ENCODE assay signal across 1 cellular context in the genomic region with DNA sequence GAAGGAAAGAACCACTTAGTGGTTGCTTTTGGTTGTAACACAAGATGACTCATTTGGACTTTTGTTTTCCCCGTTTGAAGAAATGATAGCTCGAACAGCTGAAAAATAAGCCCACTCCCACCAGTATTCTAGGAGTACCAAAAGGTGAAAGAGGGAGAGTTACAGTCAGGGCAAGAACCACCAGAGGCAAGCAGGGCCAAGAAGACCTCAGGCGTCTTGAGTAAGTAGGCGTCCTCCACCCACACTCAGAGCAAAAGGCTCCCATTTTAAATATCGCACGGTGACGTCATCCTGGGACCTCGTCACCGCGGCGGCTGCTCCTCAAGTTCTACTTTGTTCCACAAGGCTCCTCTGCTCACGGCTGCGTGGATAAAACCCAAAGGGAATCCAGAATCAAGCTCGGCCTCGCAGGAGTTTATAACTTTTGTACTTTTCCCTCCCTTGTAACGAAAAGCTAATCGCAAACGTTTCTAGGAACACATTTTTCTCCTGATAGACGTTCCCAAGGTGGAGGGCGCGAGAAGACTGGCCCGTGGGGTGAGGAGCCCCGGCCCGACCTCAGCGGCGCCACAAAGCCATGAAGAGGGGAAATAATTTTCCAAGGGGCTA.
TF ChIP-seq lines count a peak whose summit lies in the region.

No MANE protein-coding gene starts in this region.

TF ChIP-seq in K562, 482 proteins besides CTCF, POLR2A, EP300 and RAD21 (continued from another document and continues in another):
- TF ChIP-seq, protein P1, sequence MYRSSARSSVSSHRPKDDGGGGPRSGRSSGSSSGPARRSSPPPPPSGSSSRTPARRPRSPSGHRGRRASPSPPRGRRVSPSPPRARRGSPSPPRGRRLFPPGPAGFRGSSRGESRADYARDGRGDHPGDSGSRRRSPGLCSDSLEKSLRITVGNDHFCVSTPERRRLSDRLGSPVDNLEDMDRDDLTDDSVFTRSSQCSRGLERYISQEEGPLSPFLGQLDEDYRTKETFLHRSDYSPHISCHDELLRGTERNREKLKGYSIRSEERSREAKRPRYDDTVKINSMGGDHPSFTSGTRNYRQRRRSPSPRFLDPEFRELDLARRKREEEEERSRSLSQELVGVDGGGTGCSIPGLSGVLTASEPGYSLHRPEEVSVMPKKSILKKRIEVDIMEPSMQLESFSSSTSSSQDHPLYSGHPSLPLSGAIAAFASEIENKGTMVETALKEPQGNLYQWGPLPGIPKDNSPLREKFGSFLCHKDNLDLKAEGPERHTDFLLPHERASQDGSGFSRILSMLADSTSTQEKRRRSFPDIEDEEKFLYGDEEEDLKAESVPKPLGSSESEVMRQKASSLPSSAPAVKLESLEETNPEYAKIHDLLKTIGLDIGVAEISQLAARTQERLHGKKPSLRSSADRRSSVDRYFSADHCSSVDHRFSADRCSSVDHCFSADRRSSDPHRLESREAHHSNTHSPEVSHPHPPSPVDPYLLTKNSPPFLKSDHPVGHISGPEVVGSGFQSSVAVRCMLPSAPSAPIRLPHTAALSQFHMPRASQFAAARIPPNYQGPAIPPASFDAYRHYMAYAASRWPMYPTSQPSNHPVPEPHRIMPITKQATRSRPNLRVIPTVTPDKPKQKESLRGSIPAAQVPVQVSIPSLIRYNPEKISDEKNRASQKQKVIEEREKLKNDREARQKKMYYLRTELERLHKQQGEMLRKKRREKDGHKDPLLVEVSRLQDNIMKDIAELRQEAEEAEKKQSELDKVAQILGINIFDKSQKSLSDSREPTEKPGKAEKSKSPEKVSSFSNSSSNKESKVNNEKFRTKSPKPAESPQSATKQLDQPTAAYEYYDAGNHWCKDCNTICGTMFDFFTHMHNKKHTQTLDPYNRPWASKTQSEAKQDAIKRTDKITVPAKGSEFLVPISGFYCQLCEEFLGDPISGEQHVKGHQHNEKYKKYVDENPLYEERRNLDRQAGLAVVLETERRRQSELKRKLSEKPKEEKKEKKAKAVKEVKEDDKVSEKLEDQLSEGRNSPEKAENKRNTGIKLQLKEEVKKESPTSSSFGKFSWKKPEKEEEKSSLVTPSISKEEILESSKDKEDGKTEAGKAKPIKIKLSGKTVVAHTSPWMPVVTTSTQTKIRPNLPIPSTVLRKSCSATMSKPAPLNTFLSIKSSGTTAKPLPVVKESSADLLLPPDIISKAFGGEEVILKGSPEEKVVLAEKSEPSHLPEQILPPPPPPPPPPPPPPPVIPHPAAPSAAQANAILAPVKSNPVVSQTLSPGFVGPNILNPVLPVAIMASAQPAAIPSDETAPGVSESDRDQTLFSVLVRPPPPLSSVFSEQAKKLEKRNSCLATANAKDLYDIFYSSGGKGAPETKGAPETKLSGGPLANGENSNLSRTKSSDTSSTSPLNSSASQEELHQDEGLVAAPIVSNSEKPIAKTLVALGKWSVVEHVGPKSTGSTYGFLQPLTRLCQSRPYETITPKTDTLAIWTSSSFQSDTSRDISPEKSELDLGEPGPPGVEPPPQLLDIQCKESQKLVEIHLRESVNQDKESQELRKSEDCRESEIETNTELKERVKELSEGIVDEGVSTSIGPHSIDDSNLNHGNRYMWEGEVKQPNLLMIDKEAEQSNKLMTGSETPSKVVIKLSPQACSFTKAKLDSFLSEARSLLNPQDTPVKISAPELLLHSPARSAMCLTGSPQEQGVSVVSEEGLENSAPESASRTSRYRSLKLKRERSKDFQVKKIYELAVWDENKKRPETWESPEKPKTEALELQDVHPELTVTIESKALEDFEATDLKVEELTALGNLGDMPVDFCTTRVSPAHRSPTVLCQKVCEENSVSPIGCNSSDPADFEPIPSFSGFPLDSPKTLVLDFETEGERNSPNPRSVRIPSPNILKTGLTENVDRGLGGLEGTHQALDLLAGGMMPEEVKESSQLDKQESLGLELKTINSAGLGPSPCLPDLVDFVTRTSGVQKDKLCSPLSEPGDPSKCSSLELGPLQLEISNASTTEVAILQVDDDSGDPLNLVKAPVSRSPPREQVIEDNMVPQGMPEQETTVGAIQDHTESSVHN (IDR thresholded peaks at IDR 0.05; ENCODE audit: borderline replicate concordance in 1 of 2, low read depth in 1 of 2) = no peak
- TF ChIP-seq, protein P2, sequence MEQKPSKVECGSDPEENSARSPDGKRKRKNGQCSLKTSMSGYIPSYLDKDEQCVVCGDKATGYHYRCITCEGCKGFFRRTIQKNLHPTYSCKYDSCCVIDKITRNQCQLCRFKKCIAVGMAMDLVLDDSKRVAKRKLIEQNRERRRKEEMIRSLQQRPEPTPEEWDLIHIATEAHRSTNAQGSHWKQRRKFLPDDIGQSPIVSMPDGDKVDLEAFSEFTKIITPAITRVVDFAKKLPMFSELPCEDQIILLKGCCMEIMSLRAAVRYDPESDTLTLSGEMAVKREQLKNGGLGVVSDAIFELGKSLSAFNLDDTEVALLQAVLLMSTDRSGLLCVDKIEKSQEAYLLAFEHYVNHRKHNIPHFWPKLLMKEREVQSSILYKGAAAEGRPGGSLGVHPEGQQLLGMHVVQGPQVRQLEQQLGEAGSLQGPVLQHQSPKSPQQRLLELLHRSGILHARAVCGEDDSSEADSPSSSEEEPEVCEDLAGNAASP (IDR thresholded peaks at IDR 0.05) = no peak
- TF ChIP-seq, protein P3, sequence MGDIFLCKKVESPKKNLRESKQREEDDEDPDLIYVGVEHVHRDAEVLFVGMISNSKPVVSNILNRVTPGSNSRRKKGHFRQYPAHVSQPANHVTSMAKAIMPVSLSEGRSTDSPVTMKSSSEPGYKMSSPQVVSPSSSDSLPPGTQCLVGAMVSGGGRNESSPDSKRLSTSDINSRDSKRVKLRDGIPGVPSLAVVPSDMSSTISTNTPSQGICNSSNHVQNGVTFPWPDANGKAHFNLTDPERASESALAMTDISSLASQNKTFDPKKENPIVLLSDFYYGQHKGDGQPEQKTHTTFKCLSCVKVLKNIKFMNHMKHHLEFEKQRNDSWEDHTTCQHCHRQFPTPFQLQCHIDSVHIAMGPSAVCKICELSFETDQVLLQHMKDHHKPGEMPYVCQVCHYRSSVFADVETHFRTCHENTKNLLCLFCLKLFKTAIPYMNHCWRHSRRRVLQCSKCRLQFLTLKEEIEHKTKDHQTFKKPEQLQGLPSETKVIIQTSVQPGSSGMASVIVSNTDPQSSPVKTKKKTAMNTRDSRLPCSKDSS (IDR thresholded peaks at IDR 0.05; ENCODE audit: low read depth, partially characterized antibody) = no peak
- TF ChIP-seq, protein P4, sequence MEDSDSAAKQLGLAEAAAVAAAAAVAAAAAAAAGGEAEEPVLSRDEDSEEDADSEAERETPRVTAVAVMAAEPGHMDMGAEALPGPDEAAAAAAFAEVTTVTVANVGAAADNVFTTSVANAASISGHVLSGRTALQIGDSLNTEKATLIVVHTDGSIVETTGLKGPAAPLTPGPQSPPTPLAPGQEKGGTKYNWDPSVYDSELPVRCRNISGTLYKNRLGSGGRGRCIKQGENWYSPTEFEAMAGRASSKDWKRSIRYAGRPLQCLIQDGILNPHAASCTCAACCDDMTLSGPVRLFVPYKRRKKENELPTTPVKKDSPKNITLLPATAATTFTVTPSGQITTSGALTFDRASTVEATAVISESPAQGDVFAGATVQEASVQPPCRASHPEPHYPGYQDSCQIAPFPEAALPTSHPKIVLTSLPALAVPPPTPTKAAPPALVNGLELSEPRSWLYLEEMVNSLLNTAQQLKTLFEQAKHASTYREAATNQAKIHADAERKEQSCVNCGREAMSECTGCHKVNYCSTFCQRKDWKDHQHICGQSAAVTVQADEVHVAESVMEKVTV (CRISPR knock-in tag; IDR thresholded peaks at IDR 0.05) = no peak
- TF ChIP-seq GABPB2 (CRISPR knock-in tag; conservative IDR thresholded peaks at IDR 0.05) = no peak
- no peak for TF ChIP-seq NR2F6 (CRISPR knock-in tag; IDR thresholded peaks at IDR 0.05)
- TF ChIP-seq HDAC2 (IDR thresholded peaks at IDR 0.05) = no peak
- TF ChIP-seq, protein P5, sequence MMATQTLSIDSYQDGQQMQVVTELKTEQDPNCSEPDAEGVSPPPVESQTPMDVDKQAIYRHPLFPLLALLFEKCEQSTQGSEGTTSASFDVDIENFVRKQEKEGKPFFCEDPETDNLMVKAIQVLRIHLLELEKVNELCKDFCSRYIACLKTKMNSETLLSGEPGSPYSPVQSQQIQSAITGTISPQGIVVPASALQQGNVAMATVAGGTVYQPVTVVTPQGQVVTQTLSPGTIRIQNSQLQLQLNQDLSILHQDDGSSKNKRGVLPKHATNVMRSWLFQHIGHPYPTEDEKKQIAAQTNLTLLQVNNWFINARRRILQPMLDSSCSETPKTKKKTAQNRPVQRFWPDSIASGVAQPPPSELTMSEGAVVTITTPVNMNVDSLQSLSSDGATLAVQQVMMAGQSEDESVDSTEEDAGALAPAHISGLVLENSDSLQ (IDR thresholded peaks at IDR 0.05) = peak; percentile 18; the same call in 1 of the 2 replicates
- TF ChIP-seq, protein P6, sequence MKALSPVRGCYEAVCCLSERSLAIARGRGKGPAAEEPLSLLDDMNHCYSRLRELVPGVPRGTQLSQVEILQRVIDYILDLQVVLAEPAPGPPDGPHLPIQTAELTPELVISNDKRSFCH (CRISPR knock-in tag; IDR thresholded peaks at IDR 0.05) = no peak
- TF ChIP-seq, protein P6 (tag; IDR thresholded peaks at IDR 0.05) = no peak
- peak; percentile 80 for TF ChIP-seq TBP (optimal IDR thresholded peaks at IDR 0.05; ENCODE audit: low read depth, low read length)
- no peak for TF ChIP-seq XRCC3 (IDR thresholded peaks at IDR 0.05)
- peak; percentile 37; the same call in 1 of the 2 replicates for TF ChIP-seq PHF8 (IDR thresholded peaks at IDR 0.05; ENCODE audit: borderline replicate concordance, low read length)
- TF ChIP-seq GATAD2B (IDR thresholded peaks at IDR 0.05; ENCODE audit: borderline replicate concordance) = no peak
- TF ChIP-seq MEF2D (tag; conservative IDR thresholded peaks at IDR 0.05; ENCODE audit: low read depth) = no peak
- no peak for TF ChIP-seq CHD2 (IDR thresholded peaks at IDR 0.05; ENCODE audit: low read depth, low read length)
- no peak for TF ChIP-seq ZNF79 (CRISPR knock-in tag; IDR thresholded peaks at IDR 0.05; ENCODE audit: low read depth)
- no peak for TF ChIP-seq KAT8 (IDR thresholded peaks at IDR 0.05; ENCODE audit: low read depth)
- TF ChIP-seq NFIC (IDR thresholded peaks at IDR 0.05) = no peak
- no peak for TF ChIP-seq GATAD2A (IDR thresholded peaks at IDR 0.05)
- TF ChIP-seq NFIX (CRISPR knock-in tag; IDR thresholded peaks at IDR 0.05; ENCODE audit: low read depth) = no peak; the same call in 1 of the 2 replicates
- no peak for TF ChIP-seq MEF2A (IDR thresholded peaks at IDR 0.05; ENCODE audit: control insufficient read depth, low read depth, low read length)
- 0 out of 2 replicates have a peak, but pooled peaks have one; percentile 59 for TF ChIP-seq GTF2F1 (IDR thresholded peaks at IDR 0.05; ENCODE audit: low read depth, low read length)
- TF ChIP-seq SMARCA4 (IDR thresholded peaks at IDR 0.05) = peak; percentile 70; the same call in 1 of the 2 replicates
- TF ChIP-seq XRCC5 (IDR thresholded peaks at IDR 0.05; ENCODE audit: low read depth, low read length) = no peak
- TF ChIP-seq, protein P7, sequence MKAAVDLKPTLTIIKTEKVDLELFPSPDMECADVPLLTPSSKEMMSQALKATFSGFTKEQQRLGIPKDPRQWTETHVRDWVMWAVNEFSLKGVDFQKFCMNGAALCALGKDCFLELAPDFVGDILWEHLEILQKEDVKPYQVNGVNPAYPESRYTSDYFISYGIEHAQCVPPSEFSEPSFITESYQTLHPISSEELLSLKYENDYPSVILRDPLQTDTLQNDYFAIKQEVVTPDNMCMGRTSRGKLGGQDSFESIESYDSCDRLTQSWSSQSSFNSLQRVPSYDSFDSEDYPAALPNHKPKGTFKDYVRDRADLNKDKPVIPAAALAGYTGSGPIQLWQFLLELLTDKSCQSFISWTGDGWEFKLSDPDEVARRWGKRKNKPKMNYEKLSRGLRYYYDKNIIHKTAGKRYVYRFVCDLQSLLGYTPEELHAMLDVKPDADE (conservative IDR thresholded peaks at IDR 0.05; ENCODE audit: control insufficient read depth, low read depth, low read length) = no peak
- TF ChIP-seq PTBP1 (IDR thresholded peaks at IDR 0.05; ENCODE audit: low read depth, low read length) = no peak
- TF ChIP-seq TAL1 (IDR thresholded peaks at IDR 0.05) = no peak; the same call in 1 of the 2 replicates
- peak; percentile 54 for TF ChIP-seq TAF9B (IDR thresholded peaks at IDR 0.05; ENCODE audit: partially characterized antibody)
- TF ChIP-seq NCOA1 (IDR thresholded peaks at IDR 0.05; ENCODE audit: low read depth) = 0 out of 2 replicates have a peak, but pooled peaks have one; percentile 26
- no peak for TF ChIP-seq RBM39 (optimal IDR thresholded peaks at IDR 0.05; ENCODE audit: low read depth, low read length)
- no peak for TF ChIP-seq ZBED1 (IDR thresholded peaks at IDR 0.05)
- TF ChIP-seq ZNF121 (CRISPR knock-in tag; conservative IDR thresholded peaks at IDR 0.05) = no peak
- peak; percentile 76 for TF ChIP-seq FOXM1 (IDR thresholded peaks at IDR 0.05; ENCODE audit: low read depth)
- no peak for TF ChIP-seq FOXM1 (CRISPR knock-in tag; IDR thresholded peaks at IDR 0.05; ENCODE audit: low read depth)
- TF ChIP-seq KLF6 (CRISPR knock-in tag; IDR thresholded peaks at IDR 0.05; ENCODE audit: borderline replicate concordance) = no peak
- no peak for TF ChIP-seq ZFP30 (CRISPR knock-in tag; IDR thresholded peaks at IDR 0.05; ENCODE audit: borderline replicate concordance)
- TF ChIP-seq CHCHD3 (CRISPR knock-in tag; IDR thresholded peaks at IDR 0.05) = no peak
- no peak for TF ChIP-seq SMAD3 (CRISPR knock-in tag; conservative IDR thresholded peaks at IDR 0.05)
- no peak; the same call in 1 of the 2 replicates for TF ChIP-seq PML (IDR thresholded peaks at IDR 0.05; ENCODE audit: low read length)
- TF ChIP-seq, protein P8, sequence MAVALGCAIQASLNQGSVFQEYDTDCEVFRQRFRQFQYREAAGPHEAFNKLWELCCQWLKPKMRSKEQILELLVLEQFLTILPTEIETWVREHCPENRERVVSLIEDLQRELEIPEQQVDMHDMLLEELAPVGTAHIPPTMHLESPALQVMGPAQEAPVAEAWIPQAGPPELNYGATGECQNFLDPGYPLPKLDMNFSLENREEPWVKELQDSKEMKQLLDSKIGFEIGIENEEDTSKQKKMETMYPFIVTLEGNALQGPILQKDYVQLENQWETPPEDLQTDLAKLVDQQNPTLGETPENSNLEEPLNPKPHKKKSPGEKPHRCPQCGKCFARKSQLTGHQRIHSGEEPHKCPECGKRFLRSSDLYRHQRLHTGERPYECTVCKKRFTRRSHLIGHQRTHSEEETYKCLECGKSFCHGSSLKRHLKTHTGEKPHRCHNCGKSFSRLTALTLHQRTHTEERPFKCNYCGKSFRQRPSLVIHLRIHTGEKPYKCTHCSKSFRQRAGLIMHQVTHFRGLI (CRISPR knock-in tag; IDR thresholded peaks at IDR 0.05) = no peak
- no peak for TF ChIP-seq ZNF212 (CRISPR knock-in tag; IDR thresholded peaks at IDR 0.05)
- TF ChIP-seq SOX6 (IDR thresholded peaks at IDR 0.05) = no peak
- no peak for TF ChIP-seq TCF7 (IDR thresholded peaks at IDR 0.05; ENCODE audit: borderline replicate concordance)
- TF ChIP-seq, protein P9, sequence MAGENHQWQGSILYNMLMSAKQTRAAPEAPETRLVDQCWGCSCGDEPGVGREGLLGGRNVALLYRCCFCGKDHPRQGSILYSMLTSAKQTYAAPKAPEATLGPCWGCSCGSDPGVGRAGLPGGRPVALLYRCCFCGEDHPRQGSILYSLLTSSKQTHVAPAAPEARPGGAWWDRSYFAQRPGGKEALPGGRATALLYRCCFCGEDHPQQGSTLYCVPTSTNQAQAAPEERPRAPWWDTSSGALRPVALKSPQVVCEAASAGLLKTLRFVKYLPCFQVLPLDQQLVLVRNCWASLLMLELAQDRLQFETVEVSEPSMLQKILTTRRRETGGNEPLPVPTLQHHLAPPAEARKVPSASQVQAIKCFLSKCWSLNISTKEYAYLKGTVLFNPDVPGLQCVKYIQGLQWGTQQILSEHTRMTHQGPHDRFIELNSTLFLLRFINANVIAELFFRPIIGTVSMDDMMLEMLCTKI (IDR thresholded peaks at IDR 0.05; ENCODE audit: partially characterized antibody) = no peak
